8 cellular contexts compared by ENCODE assay signal in genomic region chr2:132038883-132039235, GRCh38.
DNase-seq lines count a peak whose midpoint lies in the region; ATAC-seq, FAIRE-seq and TF ChIP-seq lines count a peak whose summit lies in the region.
"Not testable (repeated sequence)": the region's sequence is repeated elsewhere in the genome, so short reads cannot be mapped to it uniquely, and the experiment has no call there.

No MANE protein-coding gene starts in this region.

- not testable (repeated sequence) for TF ChIP-seq POLR2A in A549 (IDR thresholded peaks at IDR 0.05; ENCODE audit: low read length); endothelial cell of umbilical vein (IDR thresholded peaks at IDR 0.05; ENCODE audit: low read depth, low read length)

- not testable (repeated sequence) for H3K4me1 Mint-ChIP-seq in nephron

- not testable (repeated sequence) for H3K9me3 Mint-ChIP-seq in nephron

- not testable (repeated sequence) for H3K9me1 ChIP-seq in endothelial cell of umbilical vein (replicated peaks; ENCODE audit: control insufficient read depth, extremely low read depth, insufficient read depth, low read length)

- POLR2A ChIA-PET in A549 (lab: Yijun Ruan, JAX); Panc1 (lab: Charles Lee); endothelial cell of umbilical vein (lab: Charles Lee): not testable (repeated sequence)

- in situ Hi-C loops in HAP-1 (cut with MboI; ENCODE audit: low sequenced_read_pairs); Panc1 (cut with HindIII; ENCODE audit: low pct_unique_long_range_greater_than_20kb, low sequenced_read_pairs): not testable (repeated sequence)

- TF ChIP-seq CTCF in A549 (IDR thresholded peaks at IDR 0.05); Panc1 (IDR thresholded peaks at IDR 0.05); endothelial cell of umbilical vein (IDR thresholded peaks at IDR 0.05; ENCODE audit: extremely low read depth in 1 of 2, insufficient read depth in 1 of 2, low read depth in 1 of 2, low read length in 2 of 2); nephron (IDR thresholded peaks at IDR 0.05; ENCODE audit: unreplicated experiment in 3 of 3): not testable (repeated sequence)

- peak overlapping the region; percentile 48 for H3K4me3 ChIP-seq in A549
- H3K4me3 ChIP-seq in HAP-1 = peak overlapping the region; percentile 39
- H3K4me3 ChIP-seq in Panc1 (ENCODE audit: low read depth in 2 of 2, low read length in 2 of 2) = peak overlapping the region; percentile 42
- peak overlapping the region; percentile 68 for H3K4me3 ChIP-seq in adipocyte (ENCODE audit: low read length)
- not testable (repeated sequence) for H3K4me3 ChIP-seq in endothelial cell of umbilical vein (replicated peaks in 1 of 3; ENCODE audit: insufficient read depth in 1 of 3, low read depth in 1 of 3, low read length in 3 of 3)
- H3K4me3 ChIP-seq in iPS-15b (ENCODE audit: low read depth, low read length) = peak overlapping the region; percentile 27
- H3K4me3 ChIP-seq in skeletal muscle satellite cell (ENCODE audit: low read length) = peak overlapping the region; percentile 59

- H3K9me3 ChIP-seq in A549; HAP-1; Panc1 (ENCODE audit: control insufficient read depth, insufficient read depth, low read depth, low read length); adipocyte (ENCODE audit: control insufficient read depth, low read length); endothelial cell of umbilical vein (replicated peaks; ENCODE audit: control insufficient read depth, insufficient read depth, low read length); iPS-15b (ENCODE audit: control insufficient read depth, insufficient read depth, low read length); skeletal muscle satellite cell (replicated peaks; ENCODE audit: low read length): not testable (repeated sequence)

- 6% methylated on average over 1 of the region's 1 CpG for WGBS in A549 (ENCODE audit: missing lambda C conversion rate)

- H3K36me3 ChIP-seq in HAP-1 (replicated peaks); Panc1 (ENCODE audit: control insufficient read depth, insufficient read depth, low read length); adipocyte (ENCODE audit: control insufficient read depth, insufficient read depth, low read length, severe bottlenecking); endothelial cell of umbilical vein (ENCODE audit: control insufficient read depth in 2 of 2, extremely low read depth in 1 of 2, insufficient read depth in 2 of 2, low read length in 2 of 2); iPS-15b (ENCODE audit: control insufficient read depth, insufficient read depth, low read length); skeletal muscle satellite cell (ENCODE audit: insufficient read depth, low read length): not testable (repeated sequence)

- FAIRE-seq in A549 (lab: Jason Lieb, UNC); endothelial cell of umbilical vein (lab: Jason Lieb, UNC): not testable (repeated sequence)

- TF ChIP-seq RAD21 in A549 (conservative IDR thresholded peaks at IDR 0.05 in 1 of 2, IDR thresholded peaks at IDR 0.05 in 1 of 2) = not testable (repeated sequence)

- not testable (repeated sequence) for H3K27ac Mint-ChIP-seq in nephron

- H4K20me1 ChIP-seq in endothelial cell of umbilical vein (replicated peaks; ENCODE audit: control insufficient read depth, extremely low read depth, insufficient read depth, low read length) = not testable (repeated sequence)

- H3K4me2 ChIP-seq in A549 = peak overlapping the region; percentile 93
- H3K4me2 ChIP-seq in endothelial cell of umbilical vein (ENCODE audit: insufficient read depth, low read length) = not testable (repeated sequence)
- peak overlapping the region; percentile 73 for H3K4me2 ChIP-seq in skeletal muscle satellite cell (ENCODE audit: low read length)

- not testable (repeated sequence) for H3K79me2 ChIP-seq in endothelial cell of umbilical vein (ENCODE audit: control insufficient read depth, insufficient read depth, low read length)

- not testable (repeated sequence) for H3K27ac ChIP-seq in A549; Panc1 (ENCODE audit: low read length); endothelial cell of umbilical vein (ENCODE audit: insufficient read depth, low read depth, low read length)

- peaks cover 65% of the 10 kb centered on the region for H3K27me3 Mint-ChIP-seq in nephron (ENCODE audit: low read depth)

- CTCF ChIA-PET in A549 (lab: Yijun Ruan, JAX); Panc1 (lab: Charles Lee): not testable (repeated sequence)
- CTCF ChIA-PET in endothelial cell of umbilical vein (lab: Charles Lee) = interaction anchor here (1.1 kb wide), 1 partner anchor 236 kb away, joined by 3 read pairs; no protein-coding TSS in a partner anchor

- dilution Hi-C loops in endothelial cell of umbilical vein (cut with MboI; ENCODE audit: extremely low pct_ligation_motif_present, low sequenced_read_pairs) = not testable (repeated sequence)

- not testable (repeated sequence) for H2AFZ ChIP-seq in endothelial cell of umbilical vein (ENCODE audit: low read depth, low read length)

- TF ChIP-seq EP300 in A549 (IDR thresholded peaks at IDR 0.05) = not testable (repeated sequence)

- not testable (repeated sequence) for BruUV-seq in Panc1 (replicated peaks; lab: Mats Ljungman, UMichigan); endothelial cell of umbilical vein (replicated peaks; lab: Mats Ljungman, UMichigan)

- H3K4me3 Mint-ChIP-seq in nephron = peak overlapping the region; percentile 79 to 87 (median 83)

- intact Hi-C loops in Panc1 (cut with micrococcal nuclease; ENCODE audit: unreplicated experiment); endothelial cell of umbilical vein (cut with micrococcal nuclease): not testable (repeated sequence)

- DNase-seq in A549 (ENCODE audit: low read depth in 1 of 2, low spot score in 1 of 2); HAP-1 (ENCODE audit: low spot score in 2 of 2); Panc1 (ENCODE audit: low read depth, low spot score); adipocyte (ENCODE audit: low read depth); endothelial cell of umbilical vein (ENCODE audit: low read depth, low spot score): not testable (repeated sequence)

- ATAC-seq in A549, Panc1: not testable (repeated sequence)

- H3K9ac ChIP-seq in adipocyte (ENCODE audit: low read length); endothelial cell of umbilical vein (replicated peaks; ENCODE audit: extremely low read depth, insufficient read depth, low read length); iPS-15b (ENCODE audit: low read depth, low read length); skeletal muscle satellite cell (ENCODE audit: low read depth, low read length): not testable (repeated sequence)

- H3K36me3 Mint-ChIP-seq in nephron (ENCODE audit: low read depth) = not testable (repeated sequence)

- not testable (repeated sequence) for H3K4me1 ChIP-seq in A549; HAP-1; Panc1 (ENCODE audit: control insufficient read depth, insufficient read depth, low read length); adipocyte (ENCODE audit: control insufficient read depth, insufficient read depth, low read length); endothelial cell of umbilical vein (ENCODE audit: control insufficient read depth, extremely low read depth, insufficient read depth, low read length); iPS-15b (ENCODE audit: control insufficient read depth, insufficient read depth, low read length); skeletal muscle satellite cell (ENCODE audit: control insufficient read depth, insufficient read depth, low read length)

- peaks cover 25% of the 10 kb centered on the region for H3K27me3 ChIP-seq in HAP-1 (ENCODE audit: low read depth)
- not testable (repeated sequence) for H3K27me3 ChIP-seq in Panc1 (ENCODE audit: control insufficient read depth, insufficient read depth, low read length)
- H3K27me3 ChIP-seq in adipocyte (replicated peaks; ENCODE audit: control insufficient read depth, insufficient read depth, low read length) = peaks cover 16% of the 10 kb centered on the region
- H3K27me3 ChIP-seq in endothelial cell of umbilical vein (ENCODE audit: control insufficient read depth in 2 of 2, insufficient read depth in 2 of 2, low read length in 2 of 2) = peaks cover 16 to 28% of the 10 kb centered on the region in 2 experiments
- H3K27me3 ChIP-seq in iPS-15b (ENCODE audit: control insufficient read depth, insufficient read depth, low read length) = peaks cover 27% of the 10 kb centered on the region
- peaks cover 13% of the 10 kb centered on the region for H3K27me3 ChIP-seq in skeletal muscle satellite cell (ENCODE audit: control insufficient read depth, insufficient read depth, low read length)

TF ChIP-seq in endothelial cell of umbilical vein, 7 proteins besides CTCF, POLR2A, EP300 and RAD21:
- peak; percentile 21 for TF ChIP-seq GATA2 (IDR thresholded peaks at IDR 0.05; ENCODE audit: insufficient read depth, insufficient read length, low read depth, low read length)
